Comparison of ENCODE assay signal across 8 cellular contexts in the genomic region with DNA sequence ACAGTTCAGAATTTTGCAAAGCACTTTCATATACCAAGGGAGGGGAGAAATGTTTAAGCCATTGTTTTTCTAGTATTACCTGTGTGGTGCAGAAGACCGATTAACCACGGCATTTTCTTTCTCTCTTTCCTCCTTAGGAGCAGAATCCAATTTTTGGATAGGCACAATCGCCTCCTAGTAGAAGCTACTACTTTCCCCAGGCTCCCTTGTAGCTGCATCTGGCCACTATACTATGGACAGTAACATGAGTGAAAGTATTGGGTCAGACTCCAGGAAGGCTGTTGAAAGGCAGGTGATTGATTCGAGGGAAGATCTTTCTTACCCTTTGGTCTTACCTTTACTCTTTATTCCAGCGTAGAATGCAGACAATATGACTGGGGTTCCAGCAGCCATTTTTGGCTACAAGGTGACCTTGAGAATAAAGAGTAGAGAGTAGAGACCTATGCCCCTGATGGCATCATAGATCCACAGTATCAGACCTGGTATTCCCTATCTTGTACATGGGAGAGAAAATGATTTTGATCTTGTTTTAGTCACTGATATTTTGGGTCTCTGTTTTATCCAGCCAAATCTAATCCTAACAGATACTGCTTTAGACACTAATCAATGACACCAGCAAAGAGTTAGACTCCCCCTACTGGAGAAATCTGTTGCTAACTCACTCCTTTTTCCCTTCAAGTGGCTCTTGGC.
DNase-seq lines count a peak whose midpoint lies in the region; ATAC-seq and TF ChIP-seq lines count a peak whose summit lies in the region.

No MANE protein-coding gene starts in this region.

- no peak overlapping the region for H3K4me3 ChIP-seq in choroid plexus epithelial cell (ENCODE audit: low read depth, low read length)
- no peak overlapping the region for H3K4me3 ChIP-seq in mucosa of descending colon

- no peaks in the 10 kb centered on the region for H3K9me3 ChIP-seq in mucosa of descending colon

- no peak overlapping the region for H3K27ac ChIP-seq in 22Rv1

- ATAC-seq in HG03175 (IDR thresholded peaks at IDR 0.05; ENCODE audit: unreplicated experiment) (peak; percentile 56), mucosa of descending colon (peak; percentile 55), HG03521 (IDR thresholded peaks at IDR 0.05; ENCODE audit: unreplicated experiment) (no peak), GM21423 (IDR thresholded peaks at IDR 0.05; ENCODE audit: unreplicated experiment) (no peak)

- intact Hi-C loops in mucosa of descending colon (cut with DNase I, micrococcal nuclease) = no loop called here

- TF ChIP-seq CTCF in 22Rv1 (IDR thresholded peaks at IDR 0.05) (peak; percentile 83), choroid plexus epithelial cell (conservative IDR thresholded peaks at IDR 0.05; ENCODE audit: low read depth, low read length) (peak; percentile 80), mucosa of descending colon (IDR thresholded peaks at IDR 0.05) (peak; percentile 24)

- H3K36me3 ChIP-seq in mucosa of descending colon (ENCODE audit: low read depth) = no peaks in the 10 kb centered on the region

- no peaks in the 10 kb centered on the region for H3K4me1 ChIP-seq in mucosa of descending colon (ENCODE audit: low read depth)

- DNase-seq in ELF-1 (ENCODE audit: low read depth, low spot score) (peak; percentile 61), NOMO-1 treated with dmso at 0.1 percent for 144 hours (lab: John Stamatoyannopoulos, UW; ENCODE audit: unreplicated experiment) (peak; percentile 30), choroid plexus epithelial cell (ENCODE audit: low read depth) (peak; percentile 76), mucosa of descending colon (peak in 1 of 3 donors; percentile 12)

Comparison
In these comparisons a context has a peak if more than half of its experiments do, and no peak if none do; other contexts are left out.
1. CTCF ChIP-seq: peak in every context shown above with its lines; median percentile 83 in 22Rv1; 80 in choroid plexus epithelial cell; 24 in mucosa of descending colon.
2. ATAC-seq: peak in HG03175 (single experiment) and mucosa of descending colon (single experiment); none in HG03521 (single experiment) and GM21423 (single experiment).